In genomic region chr1:182210417-182210816, GRCh38 we compare ENCODE assay signal across 22 cellular contexts.
"Had no signal": no experiment of that assay in that cellular context is flagged by ENCODE, and none has a peak within 500 bp of the region (broad histone marks: within the 10 kb centered on the region; RNA-seq: fewer than 3 reads in every experiment).

No MANE protein-coding gene starts in this region.

- ATAC-seq: activated CD8-positive, alpha-beta memory T cell treated with anti-CD3 and anti-CD28 coated beads, Interleukin-2, amount 10 ng/mL, durations not matched to agents 7 days and 5 days; body of pancreas; PC-3; T-cell had no signal

- H3K36me3 ChIP-seq: ascending aorta had no signal

- H3K4me3 ChIP-seq: ascending aorta, body of pancreas had no signal

- H3K9me3 ChIP-seq: ascending aorta, body of pancreas had no signal

- DNase-seq: activated B cell treated with CpG ODN at 0.5 μM for 24 hours; activated CD4-positive, alpha-beta T cell treated with anti-CD3 and anti-CD28 coated beads for 1 hour; activated CD4-positive, alpha-beta T cell treated with anti-CD3 and anti-CD28 coated beads, Interleukin-2, amount 10 ng/mL, durations not matched to agents 24 days and 14 days; activated CD4-positive, alpha-beta T cell treated with anti-CD3 and anti-CD28 coated beads, Interleukin-2, amount 50 U/mL, for 48 hours; activated CD8-positive, alpha-beta memory T cell treated with anti-CD3 and anti-CD28 coated beads, Interleukin-2, amount 10 ng/mL, durations not matched to agents 7 days and 5 days; activated effector memory CD4-positive, alpha-beta T cell treated with Interleukin-2 at 50 U/mL for 16 hours; activated naive CD4-positive, alpha-beta T cell; activated T-cell treated with anti-CD3 and anti-CD28 coated beads, Interleukin-2, amount 50 U/mL, for 24 hours; amniotic stem cell; body of pancreas; MM.1S; NCI-H146; NCI-H187 treated with DMSO at 0.1 percent for 48 hours; NCI-H2081 treated with DMSO at 0.1 percent for 48 hours; NCI-H446 treated with DMSO at 0.1 percent for 48 hours; NCI-H774; PC-3; SIG-M5; T-cell; T-helper 2 cell; T1000 had no signal

- H3K27me3 ChIP-seq: ascending aorta, body of pancreas had no signal

- H3K27ac ChIP-seq: ascending aorta, body of pancreas had no signal
